8 cellular contexts compared by ENCODE assay signal in genomic region chr3:197750863-197751737, GRCh38. TPM values are rescaled to one million over a fixed set of nuclear protein-coding genes. Genes with fewer than 3 reads are reported as not detected.
DNase-seq lines count a peak whose midpoint lies in the region; ATAC-seq and TF ChIP-seq lines count a peak whose summit lies in the region.

No MANE protein-coding gene starts in this region.

- H3K9me3 ChIP-seq in mucosa of rectum (ENCODE audit: control insufficient read depth in 2 of 2, low read length in 2 of 2): no peaks in the 10 kb centered on the region

- no peaks in the 10 kb centered on the region for H3K9me3 Mint-ChIP-seq in activated CD8-positive, alpha-beta T cell treated with anti-CD3 and anti-CD28 coated beads for 36 hours

- H3K27me3 ChIP-seq in mucosa of rectum (ENCODE audit: control insufficient read depth in 2 of 2, insufficient read depth in 2 of 2, low read length in 2 of 2): no peaks in the 10 kb centered on the region

- no peaks in the 10 kb centered on the region for H3K36me3 ChIP-seq in mucosa of rectum (ENCODE audit: control insufficient read depth in 2 of 2, insufficient read depth in 2 of 2, low read length in 2 of 2)

- H3K4me3 Mint-ChIP-seq in activated CD8-positive, alpha-beta T cell treated with anti-CD3 and anti-CD28 coated beads for 36 hours: peak overlapping the region; percentile 98

- POLR2A ChIA-PET in activated CD8-positive, alpha-beta T cell treated with anti-CD3 and anti-CD28 coated beads for 36 hours (lab: Charles Lee): interaction anchor here (0.7 to 1.8 kb wide), 5 partner anchors 13 to 321 kb away, joined by 3 to 7 read pairs (median 3); partner anchors contain the start of gene LRCH3

- H3K27ac Mint-ChIP-seq in activated CD8-positive, alpha-beta T cell treated with anti-CD3 and anti-CD28 coated beads for 36 hours: peak overlapping the region; percentile 92

- TF ChIP-seq POLR2A in erythroblast (IDR thresholded peaks at IDR 0.05; ENCODE audit: low read length): no peak

- no peak for ATAC-seq in activated CD8-positive, alpha-beta T cell treated with anti-CD3 and anti-CD28 coated beads for 36 hours
- ATAC-seq in HG03280 (IDR thresholded peaks at IDR 0.05; ENCODE audit: unreplicated experiment): no peak

- peaks cover 40% of the 10 kb centered on the region for H3K4me1 Mint-ChIP-seq in activated CD8-positive, alpha-beta T cell treated with anti-CD3 and anti-CD28 coated beads for 36 hours (ENCODE audit: low read depth)

- H3K27ac ChIP-seq in mucosa of rectum (ENCODE audit: low read depth in 2 of 2, low read length in 2 of 2) (peak overlapping the region; percentile 86 to 94), temporal lobe (ENCODE audit: low read depth, low read length) (peak overlapping the region; percentile 83)

- no peaks in the 10 kb centered on the region for H3K36me3 Mint-ChIP-seq in activated CD8-positive, alpha-beta T cell treated with anti-CD3 and anti-CD28 coated beads for 36 hours (ENCODE audit: low read depth)

- DNase-seq in ELF-1 (ENCODE audit: low read depth, low spot score) (peak; percentile 33), M059J (ENCODE audit: low read depth) (peak; percentile 55), erythroblast (lab: John Stamatoyannopoulos, UW) (peak; percentile 40 to 60), inferior parietal cortex (ENCODE audit: extremely low spot score) (no peak)
- DNase-seq in activated CD8-positive, alpha-beta T cell treated with anti-CD3 and anti-CD28 coated beads for 36 hours: peak; percentile 65

- no peaks in the 10 kb centered on the region for H3K27me3 Mint-ChIP-seq in activated CD8-positive, alpha-beta T cell treated with anti-CD3 and anti-CD28 coated beads for 36 hours

- peaks cover 15 to 18% of the 10 kb centered on the region in 2 donors for H3K4me1 ChIP-seq in mucosa of rectum (ENCODE audit: control insufficient read depth in 2 of 2, insufficient read depth in 2 of 2, low read length in 2 of 2)

- intact Hi-C loops in activated CD8-positive, alpha-beta T cell treated with anti-CD3 and anti-CD28 coated beads for 36 hours (cut with micrococcal nuclease): loop anchor here (5.0 kb wide), 1 partner anchor 51 kb away; no protein-coding TSS in a partner anchor

- CTCF ChIA-PET in activated CD8-positive, alpha-beta T cell treated with anti-CD3 and anti-CD28 coated beads for 36 hours (lab: Charles Lee): interaction anchor here (1.0 to 1.6 kb wide), 10 partner anchors 10 to 199 kb away, joined by 3 to 5 read pairs (median 4); partner anchors contain the start of gene RPL35A

- no peak for TF ChIP-seq CTCF in activated CD8-positive, alpha-beta T cell treated with anti-CD3 and anti-CD28 coated beads for 36 hours (IDR thresholded peaks at IDR 0.05)

- H3K9ac ChIP-seq in mucosa of rectum (ENCODE audit: low read depth in 1 of 2, low read length in 2 of 2): peak overlapping the region; percentile 80 to 86

- H3K4me3 ChIP-seq in mucosa of rectum (ENCODE audit: low read length in 2 of 2): peak overlapping the region; percentile 87 to 96

RNA-seq across cellular contexts. Expression of gene FYTTD1, which starts 1.4 kb away (rescaled TPM):
- 51.2 and 62.4 TPM in 2 replicates for total RNA-seq in M059J (2014; rRNA removed; shearing (Covaris generic))
- 10 to 100 TPM; 25.4 to 27.0 TPM for total RNA-seq in activated CD8-positive, alpha-beta T cell treated with anti-CD3 and anti-CD28 coated beads for 36 hours
- total RNA-seq in temporal lobe: 51.4 TPM

RNA-seq across cellular contexts. Expression of gene RUBCN, which starts 14.4 kb away (rescaled TPM):
- 38.7 and 53.1 TPM in 2 replicates for total RNA-seq in M059J (2014; rRNA removed; shearing (Covaris generic))
- 10 to 100 TPM; 27.3 to 27.7 TPM for total RNA-seq in activated CD8-positive, alpha-beta T cell treated with anti-CD3 and anti-CD28 coated beads for 36 hours
- total RNA-seq in temporal lobe: 28.0 TPM

RNA-seq across cellular contexts. Expression of gene LRCH3, which starts 40.0 kb away (rescaled TPM):
- total RNA-seq in M059J (2014; rRNA removed; shearing (Covaris generic)): 23.6 and 24.4 TPM in 2 replicates
- 10 to 100 TPM; 43.8 to 53.5 TPM for total RNA-seq in activated CD8-positive, alpha-beta T cell treated with anti-CD3 and anti-CD28 coated beads for 36 hours
- 86.8 TPM for total RNA-seq in temporal lobe
